In the genomic region with DNA sequence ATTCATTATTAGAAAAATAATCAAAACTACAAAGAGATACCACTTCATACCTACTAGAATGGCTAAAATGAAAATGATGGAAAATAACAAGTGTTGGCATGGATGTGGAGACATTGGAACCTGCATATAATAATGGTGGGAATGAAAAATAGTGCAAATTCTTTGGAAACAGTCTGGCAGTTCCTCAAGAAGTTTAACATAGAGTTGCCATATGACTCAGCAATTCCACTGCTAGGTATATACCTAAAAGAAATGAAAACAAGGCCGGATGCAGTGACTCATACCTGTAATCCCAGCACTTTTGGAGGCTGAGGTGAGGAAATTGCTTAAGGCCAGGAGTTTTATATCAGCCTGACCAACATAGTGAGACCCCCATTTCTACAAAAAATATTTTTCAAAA, we compare ENCODE assay signal across 1 cellular context.
TF ChIP-seq lines count a peak whose summit lies in the region.

No MANE protein-coding gene starts in this region.

TF ChIP-seq in K562, 482 proteins besides CTCF, POLR2A, EP300 and RAD21 (continued from another document):
- TF ChIP-seq, protein P1, sequence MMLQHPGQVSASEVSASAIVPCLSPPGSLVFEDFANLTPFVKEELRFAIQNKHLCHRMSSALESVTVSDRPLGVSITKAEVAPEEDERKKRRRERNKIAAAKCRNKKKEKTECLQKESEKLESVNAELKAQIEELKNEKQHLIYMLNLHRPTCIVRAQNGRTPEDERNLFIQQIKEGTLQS (IDR thresholded peaks at IDR 0.05) = peak; percentile 52
- TF ChIP-seq, protein P1 (CRISPR knock-in tag; conservative IDR thresholded peaks at IDR 0.05) = no peak
- TF ChIP-seq TRIM24 (IDR thresholded peaks at IDR 0.05) (peak; percentile 11 to 41; a peak in 3 of 4 replicates), NCOA1 (IDR thresholded peaks at IDR 0.05; ENCODE audit: low read depth) (no peak), PHTF2 (CRISPR knock-in tag; IDR thresholded peaks at IDR 0.05) (no peak), ZEB2 (IDR thresholded peaks at IDR 0.05) (0 out of 2 replicates have a peak, but pooled peaks have one; percentile 44), SMARCA4 (IDR thresholded peaks at IDR 0.05) (0 out of 2 replicates have a peak, but pooled peaks have one; percentile 18), HDGF (IDR thresholded peaks at IDR 0.05) (no peak), ZFP36 (IDR thresholded peaks at IDR 0.05; ENCODE audit: low read depth, low read length, partially characterized antibody) (peak; percentile 36), ZNF785 (CRISPR knock-in tag; IDR thresholded peaks at IDR 0.05) (no peak), NFE2 (IDR thresholded peaks at IDR 0.05; ENCODE audit: low read depth) (peak; percentile 61), ZNF551 (CRISPR knock-in tag; IDR thresholded peaks at IDR 0.05) (no peak), ETV5 (CRISPR knock-in tag; IDR thresholded peaks at IDR 0.05; ENCODE audit: low read depth) (no peak), TAF9B (IDR thresholded peaks at IDR 0.05; ENCODE audit: partially characterized antibody) (no peak), ARID1B (IDR thresholded peaks at IDR 0.05) (0 out of 2 replicates have a peak, but pooled peaks have one; percentile 25), BCOR (IDR thresholded peaks at IDR 0.05) (no peak), ZNF644 (tag; IDR thresholded peaks at IDR 0.05; ENCODE audit: low read depth) (no peak), CBX3 (IDR thresholded peaks at IDR 0.05; ENCODE audit: borderline replicate concordance in 1 of 2, low read length in 2 of 2) (peak in 1 of 2 experiments; percentile 12; a peak in 1 of 3 replicates), ZNF121 (CRISPR knock-in tag; conservative IDR thresholded peaks at IDR 0.05) (peak; percentile 40; the same call in 1 of the 2 replicates), NR2C1 (IDR thresholded peaks at IDR 0.05) (no peak), NR2C1 (tag; IDR thresholded peaks at IDR 0.05) (no peak), ZNF253 (CRISPR knock-in tag; conservative IDR thresholded peaks at IDR 0.05) (no peak), SP1 (CRISPR knock-in tag; IDR thresholded peaks at IDR 0.05) (no peak), ILF3 (IDR thresholded peaks at IDR 0.05; ENCODE audit: borderline replicate concordance) (no peak), ZNF589 (CRISPR knock-in tag; IDR thresholded peaks at IDR 0.05; ENCODE audit: low read depth) (no peak), JUND (IDR thresholded peaks at IDR 0.05; ENCODE audit: borderline replicate concordance, low read depth, low read length) (no peak), JUND (tag; IDR thresholded peaks at IDR 0.05; ENCODE audit: borderline replicate concordance, low read depth, low read length) (peak; percentile 53; the same call in 1 of the 3 replicates), NFYB (IDR thresholded peaks at IDR 0.05; ENCODE audit: extremely low read depth, insufficient read length) (no peak), ZNF316 (IDR thresholded peaks at IDR 0.05) (peak; percentile 91), RBM25 (IDR thresholded peaks at IDR 0.05; ENCODE audit: low read depth, low read length, severe bottlenecking) (peak; percentile 59), SMARCE1 (IDR thresholded peaks at IDR 0.05) (0 out of 2 replicates have a peak, but pooled peaks have one; percentile 30), PTRF (tag; IDR thresholded peaks at IDR 0.05) (no peak), ZNF77 (CRISPR knock-in tag; IDR thresholded peaks at IDR 0.05) (no peak), KDM5B (IDR thresholded peaks at IDR 0.05; ENCODE audit: insufficient replicate concordance, low read depth, low read length) (no peak), LEF1 (IDR thresholded peaks at IDR 0.05) (no peak), POLR2B (IDR thresholded peaks at IDR 0.05; ENCODE audit: low read depth, partially characterized antibody) (no peak)
- TF ChIP-seq, protein P2, sequence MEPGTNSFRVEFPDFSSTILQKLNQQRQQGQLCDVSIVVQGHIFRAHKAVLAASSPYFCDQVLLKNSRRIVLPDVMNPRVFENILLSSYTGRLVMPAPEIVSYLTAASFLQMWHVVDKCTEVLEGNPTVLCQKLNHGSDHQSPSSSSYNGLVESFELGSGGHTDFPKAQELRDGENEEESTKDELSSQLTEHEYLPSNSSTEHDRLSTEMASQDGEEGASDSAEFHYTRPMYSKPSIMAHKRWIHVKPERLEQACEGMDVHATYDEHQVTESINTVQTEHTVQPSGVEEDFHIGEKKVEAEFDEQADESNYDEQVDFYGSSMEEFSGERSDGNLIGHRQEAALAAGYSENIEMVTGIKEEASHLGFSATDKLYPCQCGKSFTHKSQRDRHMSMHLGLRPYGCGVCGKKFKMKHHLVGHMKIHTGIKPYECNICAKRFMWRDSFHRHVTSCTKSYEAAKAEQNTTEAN (CRISPR knock-in tag; IDR thresholded peaks at IDR 0.05) = no peak
- TF ChIP-seq, protein P3, sequence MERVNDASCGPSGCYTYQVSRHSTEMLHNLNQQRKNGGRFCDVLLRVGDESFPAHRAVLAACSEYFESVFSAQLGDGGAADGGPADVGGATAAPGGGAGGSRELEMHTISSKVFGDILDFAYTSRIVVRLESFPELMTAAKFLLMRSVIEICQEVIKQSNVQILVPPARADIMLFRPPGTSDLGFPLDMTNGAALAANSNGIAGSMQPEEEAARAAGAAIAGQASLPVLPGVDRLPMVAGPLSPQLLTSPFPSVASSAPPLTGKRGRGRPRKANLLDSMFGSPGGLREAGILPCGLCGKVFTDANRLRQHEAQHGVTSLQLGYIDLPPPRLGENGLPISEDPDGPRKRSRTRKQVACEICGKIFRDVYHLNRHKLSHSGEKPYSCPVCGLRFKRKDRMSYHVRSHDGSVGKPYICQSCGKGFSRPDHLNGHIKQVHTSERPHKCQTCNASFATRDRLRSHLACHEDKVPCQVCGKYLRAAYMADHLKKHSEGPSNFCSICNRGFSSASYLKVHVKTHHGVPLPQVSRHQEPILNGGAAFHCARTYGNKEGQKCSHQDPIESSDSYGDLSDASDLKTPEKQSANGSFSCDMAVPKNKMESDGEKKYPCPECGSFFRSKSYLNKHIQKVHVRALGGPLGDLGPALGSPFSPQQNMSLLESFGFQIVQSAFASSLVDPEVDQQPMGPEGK (CRISPR knock-in tag; IDR thresholded peaks at IDR 0.05; ENCODE audit: borderline replicate concordance) = no peak
- TF ChIP-seq, protein P4, sequence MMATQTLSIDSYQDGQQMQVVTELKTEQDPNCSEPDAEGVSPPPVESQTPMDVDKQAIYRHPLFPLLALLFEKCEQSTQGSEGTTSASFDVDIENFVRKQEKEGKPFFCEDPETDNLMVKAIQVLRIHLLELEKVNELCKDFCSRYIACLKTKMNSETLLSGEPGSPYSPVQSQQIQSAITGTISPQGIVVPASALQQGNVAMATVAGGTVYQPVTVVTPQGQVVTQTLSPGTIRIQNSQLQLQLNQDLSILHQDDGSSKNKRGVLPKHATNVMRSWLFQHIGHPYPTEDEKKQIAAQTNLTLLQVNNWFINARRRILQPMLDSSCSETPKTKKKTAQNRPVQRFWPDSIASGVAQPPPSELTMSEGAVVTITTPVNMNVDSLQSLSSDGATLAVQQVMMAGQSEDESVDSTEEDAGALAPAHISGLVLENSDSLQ (IDR thresholded peaks at IDR 0.05) = no peak
- TF ChIP-seq, protein P5, sequence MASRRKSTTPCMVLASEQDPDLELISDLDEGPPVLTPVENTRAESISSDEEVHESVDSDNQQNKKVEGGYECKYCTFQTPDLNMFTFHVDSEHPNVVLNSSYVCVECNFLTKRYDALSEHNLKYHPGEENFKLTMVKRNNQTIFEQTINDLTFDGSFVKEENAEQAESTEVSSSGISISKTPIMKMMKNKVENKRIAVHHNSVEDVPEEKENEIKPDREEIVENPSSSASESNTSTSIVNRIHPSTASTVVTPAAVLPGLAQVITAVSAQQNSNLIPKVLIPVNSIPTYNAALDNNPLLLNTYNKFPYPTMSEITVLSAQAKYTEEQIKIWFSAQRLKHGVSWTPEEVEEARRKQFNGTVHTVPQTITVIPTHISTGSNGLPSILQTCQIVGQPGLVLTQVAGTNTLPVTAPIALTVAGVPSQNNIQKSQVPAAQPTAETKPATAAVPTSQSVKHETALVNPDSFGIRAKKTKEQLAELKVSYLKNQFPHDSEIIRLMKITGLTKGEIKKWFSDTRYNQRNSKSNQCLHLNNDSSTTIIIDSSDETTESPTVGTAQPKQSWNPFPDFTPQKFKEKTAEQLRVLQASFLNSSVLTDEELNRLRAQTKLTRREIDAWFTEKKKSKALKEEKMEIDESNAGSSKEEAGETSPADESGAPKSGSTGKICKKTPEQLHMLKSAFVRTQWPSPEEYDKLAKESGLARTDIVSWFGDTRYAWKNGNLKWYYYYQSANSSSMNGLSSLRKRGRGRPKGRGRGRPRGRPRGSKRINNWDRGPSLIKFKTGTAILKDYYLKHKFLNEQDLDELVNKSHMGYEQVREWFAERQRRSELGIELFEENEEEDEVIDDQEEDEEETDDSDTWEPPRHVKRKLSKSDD (conservative IDR thresholded peaks at IDR 0.05; ENCODE audit: low read length) = no peak
- TF ChIP-seq, protein P6, sequence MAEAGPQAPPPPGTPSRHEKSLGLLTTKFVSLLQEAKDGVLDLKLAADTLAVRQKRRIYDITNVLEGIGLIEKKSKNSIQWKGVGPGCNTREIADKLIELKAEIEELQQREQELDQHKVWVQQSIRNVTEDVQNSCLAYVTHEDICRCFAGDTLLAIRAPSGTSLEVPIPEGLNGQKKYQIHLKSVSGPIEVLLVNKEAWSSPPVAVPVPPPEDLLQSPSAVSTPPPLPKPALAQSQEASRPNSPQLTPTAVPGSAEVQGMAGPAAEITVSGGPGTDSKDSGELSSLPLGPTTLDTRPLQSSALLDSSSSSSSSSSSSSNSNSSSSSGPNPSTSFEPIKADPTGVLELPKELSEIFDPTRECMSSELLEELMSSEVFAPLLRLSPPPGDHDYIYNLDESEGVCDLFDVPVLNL (CRISPR knock-in tag; IDR thresholded peaks at IDR 0.05; ENCODE audit: low read depth) = no peak
- TF ChIP-seq, protein P7, sequence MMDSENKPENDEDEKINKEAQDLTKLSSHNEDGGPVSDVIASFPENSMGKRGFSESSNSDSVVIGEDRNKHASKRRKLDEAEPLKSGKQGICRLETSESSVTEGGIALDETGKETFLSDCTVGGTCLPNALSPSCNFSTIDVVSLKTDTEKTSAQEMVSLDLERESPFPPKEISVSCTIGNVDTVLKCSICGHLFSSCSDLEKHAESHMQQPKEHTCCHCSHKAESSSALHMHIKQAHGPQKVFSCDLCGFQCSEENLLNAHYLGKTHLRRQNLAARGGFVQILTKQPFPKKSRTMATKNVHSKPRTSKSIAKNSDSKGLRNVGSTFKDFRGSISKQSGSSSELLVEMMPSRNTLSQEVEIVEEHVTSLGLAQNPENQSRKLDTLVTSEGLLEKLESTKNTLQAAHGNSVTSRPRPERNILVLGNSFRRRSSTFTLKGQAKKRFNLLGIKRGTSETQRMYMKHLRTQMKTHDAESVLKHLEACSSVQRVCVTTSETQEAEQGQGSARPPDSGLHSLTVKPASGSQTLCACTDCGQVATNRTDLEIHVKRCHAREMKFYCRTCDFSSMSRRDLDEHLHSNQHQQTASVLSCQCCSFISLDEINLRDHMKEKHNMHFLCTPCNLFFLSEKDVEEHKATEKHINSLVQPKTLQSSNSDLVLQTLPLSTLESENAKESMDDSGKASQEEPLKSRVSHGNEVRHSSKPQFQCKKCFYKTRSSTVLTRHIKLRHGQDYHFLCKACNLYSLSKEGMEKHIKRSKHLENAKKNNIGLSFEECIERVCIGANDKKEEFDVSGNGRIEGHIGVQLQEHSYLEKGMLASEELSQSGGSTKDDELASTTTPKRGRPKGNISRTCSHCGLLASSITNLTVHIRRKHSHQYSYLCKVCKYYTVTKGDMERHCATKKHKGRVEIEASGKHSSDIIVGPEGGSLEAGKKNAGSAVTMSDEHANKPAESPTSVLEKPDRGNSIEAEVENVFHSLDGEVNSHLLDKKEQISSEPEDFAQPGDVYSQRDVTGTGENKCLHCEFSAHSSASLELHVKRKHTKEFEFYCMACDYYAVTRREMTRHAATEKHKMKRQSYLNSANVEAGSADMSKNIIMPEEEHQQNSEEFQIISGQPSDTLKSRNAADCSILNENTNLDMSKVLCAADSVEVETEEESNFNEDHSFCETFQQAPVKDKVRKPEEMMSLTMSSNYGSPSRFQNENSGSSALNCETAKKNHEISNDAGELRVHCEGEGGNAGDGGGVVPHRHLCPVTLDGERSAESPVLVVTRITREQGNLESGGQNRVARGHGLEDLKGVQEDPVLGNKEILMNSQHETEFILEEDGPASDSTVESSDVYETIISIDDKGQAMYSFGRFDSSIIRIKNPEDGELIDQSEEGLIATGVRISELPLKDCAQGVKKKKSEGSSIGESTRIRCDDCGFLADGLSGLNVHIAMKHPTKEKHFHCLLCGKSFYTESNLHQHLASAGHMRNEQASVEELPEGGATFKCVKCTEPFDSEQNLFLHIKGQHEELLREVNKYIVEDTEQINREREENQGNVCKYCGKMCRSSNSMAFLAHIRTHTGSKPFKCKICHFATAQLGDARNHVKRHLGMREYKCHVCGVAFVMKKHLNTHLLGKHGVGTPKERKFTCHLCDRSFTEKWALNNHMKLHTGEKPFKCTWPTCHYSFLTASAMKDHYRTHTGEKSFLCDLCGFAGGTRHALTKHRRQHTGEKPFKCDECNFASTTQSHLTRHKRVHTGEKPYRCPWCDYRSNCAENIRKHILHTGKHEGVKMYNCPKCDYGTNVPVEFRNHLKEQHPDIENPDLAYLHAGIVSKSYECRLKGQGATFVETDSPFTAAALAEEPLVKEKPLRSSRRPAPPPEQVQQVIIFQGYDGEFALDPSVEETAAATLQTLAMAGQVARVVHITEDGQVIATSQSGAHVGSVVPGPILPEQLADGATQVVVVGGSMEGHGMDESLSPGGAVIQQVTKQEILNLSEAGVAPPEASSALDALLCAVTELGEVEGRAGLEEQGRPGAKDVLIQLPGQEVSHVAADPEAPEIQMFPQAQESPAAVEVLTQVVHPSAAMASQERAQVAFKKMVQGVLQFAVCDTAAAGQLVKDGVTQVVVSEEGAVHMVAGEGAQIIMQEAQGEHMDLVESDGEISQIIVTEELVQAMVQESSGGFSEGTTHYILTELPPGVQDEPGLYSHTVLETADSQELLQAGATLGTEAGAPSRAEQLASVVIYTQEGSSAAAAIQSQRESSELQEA (IDR thresholded peaks at IDR 0.05; ENCODE audit: low read depth) = 0 out of 2 replicates have a peak, but pooled peaks have one; percentile 47
- TF ChIP-seq, protein P8, sequence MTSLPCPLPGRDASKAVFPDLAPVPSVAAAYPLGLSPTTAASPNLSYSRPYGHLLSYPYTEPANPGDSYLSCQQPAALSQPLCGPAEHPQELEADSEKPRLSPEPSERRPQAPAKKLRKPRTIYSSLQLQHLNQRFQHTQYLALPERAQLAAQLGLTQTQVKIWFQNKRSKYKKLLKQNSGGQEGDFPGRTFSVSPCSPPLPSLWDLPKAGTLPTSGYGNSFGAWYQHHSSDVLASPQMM (CRISPR knock-in tag; IDR thresholded peaks at IDR 0.05) = no peak
- TF ChIP-seq, protein P9, sequence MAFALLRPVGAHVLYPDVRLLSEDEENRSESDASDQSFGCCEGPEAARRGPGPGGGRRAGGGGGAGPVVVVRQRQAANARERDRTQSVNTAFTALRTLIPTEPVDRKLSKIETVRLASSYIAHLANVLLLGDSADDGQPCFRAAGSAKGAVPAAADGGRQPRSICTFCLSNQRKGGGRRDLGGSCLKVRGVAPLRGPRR (CRISPR knock-in tag; IDR thresholded peaks at IDR 0.05) = no peak
